7 cellular contexts compared by ENCODE assay signal in genomic region chr12:72017054-72017651, GRCh38.
A peak's percentile ranks its signal among the peaks of the same experiment; 100 is the strongest.
DNase-seq lines count a peak whose midpoint lies in the region; ATAC-seq and TF ChIP-seq lines count a peak whose summit lies in the region.

No MANE protein-coding gene starts in this region.

- no peaks in the 10 kb centered on the region for H3K36me3 Mint-ChIP-seq in activated naive CD4-positive, alpha-beta T cell treated with anti-CD3 and anti-CD28 coated beads, Interleukin-2, amount 50 U/mL, for 72 hours

- ATAC-seq in HG02759 (IDR thresholded peaks at IDR 0.05; ENCODE audit: unreplicated experiment): peak; percentile 99
- ATAC-seq in activated naive CD4-positive, alpha-beta T cell treated with anti-CD3 and anti-CD28 coated beads, Interleukin-2, amount 50 U/mL, for 72 hours: peak; percentile 76 to 84
- ATAC-seq in Right ventricle myocardium superior (ENCODE audit: poor library complexity): peak; percentile 91

- intact Hi-C loops in Right ventricle myocardium superior (cut with DNase I): no loop called here

- no peak overlapping the region for H3K27ac Mint-ChIP-seq in activated naive CD4-positive, alpha-beta T cell treated with anti-CD3 and anti-CD28 coated beads, Interleukin-2, amount 50 U/mL, for 72 hours

- DNase-seq in GM13977 (ENCODE audit: low spot score) (peak; percentile 52), NCI-H1105 (lab: John Stamatoyannopoulos, UW) (peak; percentile 68), SKM-1 (lab: John Stamatoyannopoulos, UW; ENCODE audit: unreplicated experiment) (peak; percentile 29), Right ventricle myocardium superior (peak; percentile 49), pulmonary artery endothelial cell (ENCODE audit: low read depth, low spot score) (peak; percentile 8)
- peak; percentile 55 to 71 for DNase-seq in activated naive CD4-positive, alpha-beta T cell treated with anti-CD3 and anti-CD28 coated beads, Interleukin-2, amount 50 U/mL, for 72 hours (ENCODE audit: low spot score in 2 of 2)

- H3K9me3 Mint-ChIP-seq in activated naive CD4-positive, alpha-beta T cell treated with anti-CD3 and anti-CD28 coated beads, Interleukin-2, amount 50 U/mL, for 72 hours: no peaks in the 10 kb centered on the region

- TF ChIP-seq CTCF in GM13977 (IDR thresholded peaks at IDR 0.05; ENCODE audit: extremely low read depth, insufficient read depth, missing control alignments): peak; percentile 90

- in situ Hi-C loops in GM13977 (cut with MboI; ENCODE audit: low pct_unique_long_range_greater_than_20kb, low sequenced_read_pairs, unreplicated experiment): no loop called here

Comparison
In these comparisons a context has a peak if more than half of its experiments do, and no peak if none do; other contexts are left out.
1. Peak in every context shown above with its lines: DNase-seq and ATAC-seq.
2. DNase-seq: peak in every context shown above with its lines; median percentile 68 in NCI-H1105; 63 in activated naive CD4-positive, alpha-beta T cell treated with anti-CD3 and anti-CD28 coated beads, Interleukin-2, amount 50 U/mL, for 72 hours; 52 in GM13977; 49 in Right ventricle myocardium superior; 29 in SKM-1; 8 in pulmonary artery endothelial cell.